22 cellular contexts compared by ENCODE assay signal in the genomic region with DNA sequence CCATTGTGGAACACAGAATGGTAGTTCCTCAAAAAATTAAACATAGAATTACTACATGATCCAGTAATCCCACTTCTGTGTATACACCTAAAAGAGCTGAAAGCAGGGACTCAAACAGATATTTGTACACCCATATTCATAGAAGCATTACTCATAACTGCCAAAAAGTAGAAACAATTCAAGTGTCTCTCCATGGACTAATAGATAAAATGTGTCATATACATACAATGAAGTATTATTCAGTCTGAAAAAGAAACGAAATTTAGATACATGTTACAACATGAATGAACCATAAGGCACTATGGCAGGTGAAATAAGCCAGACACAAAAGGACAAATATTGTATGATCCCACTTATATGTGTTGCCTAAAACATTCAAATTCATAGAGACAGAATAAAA.
"Had no signal": no experiment of that assay in that cellular context is flagged by ENCODE, and none has a peak within 500 bp of the region (broad histone marks: within the 10 kb centered on the region; RNA-seq: fewer than 3 reads in every experiment).

No MANE protein-coding gene starts in this region.

- H3K27ac ChIP-seq: coronary artery, esophagus muscularis mucosa, gastroesophageal sphincter, left ventricle myocardium inferior, lower lobe of right lung, neural progenitor cell, pancreas had no signal

- H3K4me1 ChIP-seq: lower lobe of right lung, neural progenitor cell, pancreas had no signal

- ATAC-seq: gastroesophageal sphincter; left cardiac atrium; lower lobe of right lung; natural killer cell treated with Interleukin-12 subunit alpha and Interleukin-12 subunit beta and Interleukin-15 and Interleukin-18, amount 100 ng/mL, for 72 hours; pancreas; right cardiac atrium had no signal

- H3K9ac ChIP-seq: neural progenitor cell had no signal

- H3K4me2 ChIP-seq: neural progenitor cell had no signal

- H2AFZ ChIP-seq: neural progenitor cell had no signal

- H3K27me3 ChIP-seq: esophagus muscularis mucosa, gastroesophageal sphincter, neural progenitor cell, pancreas had no signal

- FAIRE-seq: endothelial cell of umbilical vein had no signal

- H3K36me3 ChIP-seq: gastroesophageal sphincter, left ventricle myocardium inferior, lower lobe of right lung, neural progenitor cell, pancreas had no signal

- H3K9me3 ChIP-seq: esophagus muscularis mucosa, gastroesophageal sphincter, left ventricle myocardium inferior, lower lobe of right lung, pancreas had no signal

- H3K4me3 ChIP-seq: coronary artery, esophagus muscularis mucosa, gastroesophageal sphincter, left ventricle myocardium inferior, lower lobe of right lung, neural progenitor cell, pancreas had no signal

- DNase-seq: effector CD4-positive, alpha-beta T cell; endodermal cell; glutamatergic neuron; islet precursor cell; left cardiac atrium; left ventricle myocardium inferior; lower lobe of right lung; mesenchymal stem cell; midbrain; nucleus accumbens; pancreas; right cardiac atrium; small intestine; stimulated activated CD4-positive, alpha-beta T cell treated with anti-CD3 and anti-CD28 coated beads, Interleukin-12 subunit alpha, Interleukin-12 subunit beta, amount 100 ng/mL, for 4 hours; stimulated activated naive CD4-positive, alpha-beta T cell treated with Interleukin-2 at 50 U/mL for 16 hours; trophoblast cell had no signal
